In the genomic region with DNA sequence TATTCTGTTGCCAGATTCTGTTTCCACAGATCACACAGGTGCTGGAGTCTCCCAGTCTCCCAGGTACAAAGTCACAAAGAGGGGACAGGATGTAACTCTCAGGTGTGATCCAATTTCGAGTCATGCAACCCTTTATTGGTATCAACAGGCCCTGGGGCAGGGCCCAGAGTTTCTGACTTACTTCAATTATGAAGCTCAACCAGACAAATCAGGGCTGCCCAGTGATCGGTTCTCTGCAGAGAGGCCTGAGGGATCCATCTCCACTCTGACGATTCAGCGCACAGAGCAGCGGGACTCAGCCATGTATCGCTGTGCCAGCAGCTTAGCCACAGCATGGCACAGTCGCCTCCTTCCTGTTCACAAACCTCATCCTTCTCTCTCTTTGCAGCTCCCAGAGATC, we compare ENCODE assay signal across 19 cellular contexts.
DNase-seq lines count a peak whose midpoint lies in the region; ATAC-seq and TF ChIP-seq lines count a peak whose summit lies in the region.
"Had no signal": no experiment of that assay in that cellular context is flagged by ENCODE, and none has a peak within 500 bp of the region (broad histone marks: within the 10 kb centered on the region; RNA-seq: fewer than 3 reads in every experiment).

No MANE protein-coding gene starts in this region.

- no peak overlapping the region for H3K27ac Mint-ChIP-seq in activated T-cell treated with anti-CD3 and anti-CD28 coated beads, Interleukin-2, amount 50 U/mL, for 72 hours
- H3K27ac Mint-ChIP-seq in CD8-positive, alpha-beta T cell: no peak overlapping the region
- peak overlapping the region; percentile 22 to 27 for H3K27ac Mint-ChIP-seq in T-cell
- peak overlapping the region in 7 of 9 donors; percentile 17 to 77 (median 63) for H3K27ac Mint-ChIP-seq in naive thymus-derived CD4-positive, alpha-beta T cell
- H3K27ac Mint-ChIP-seq: B cell, IgD-negative memory B cell had no signal

- H3K27me3 ChIP-seq in CD8-positive, alpha-beta T cell (ENCODE audit: insufficient read depth, low read length): no peaks in the 10 kb centered on the region
- H3K27me3 ChIP-seq in naive thymus-derived CD4-positive, alpha-beta T cell (ENCODE audit: control insufficient read depth in 2 of 2, insufficient read depth in 2 of 2, low read length in 2 of 2): no peaks in the 10 kb centered on the region

- no peak overlapping the region for H3K27ac ChIP-seq in CD8-positive, alpha-beta T cell (ENCODE audit: low read depth, low read length)
- no peak overlapping the region for H3K27ac ChIP-seq in naive thymus-derived CD4-positive, alpha-beta T cell (ENCODE audit: low read depth, low read length)

- CTCF ChIA-PET in CD8-positive, alpha-beta T cell (lab: Charles Lee): interaction anchor here (2.7 kb wide), 1 partner anchor 14 kb away, joined by 13 read pairs; no protein-coding TSS in a partner anchor
- CTCF ChIA-PET in T-cell (lab: Charles Lee): interaction anchor here in 1 of 2 donors (0.7 kb wide), 1 partner anchor 304 kb away, joined by 3 read pairs; no protein-coding TSS in a partner anchor
- CTCF ChIA-PET in naive thymus-derived CD4-positive, alpha-beta T cell (lab: Charles Lee): interaction anchor here (0.9 to 5.7 kb wide), 4 partner anchors 11 to 53 kb away, joined by 3 to 19 read pairs (median 10); no protein-coding TSS in a partner anchor

- POLR2A ChIA-PET in CD8-positive, alpha-beta T cell (lab: Charles Lee): no interaction called here
- POLR2A ChIA-PET in T-cell (lab: Charles Lee): interaction anchor here in 1 of 2 donors (0.7 kb wide), 1 partner anchor 489 kb away, joined by 3 read pairs; no protein-coding TSS in a partner anchor
- POLR2A ChIA-PET in naive thymus-derived CD4-positive, alpha-beta T cell (lab: Charles Lee): interaction anchor here (0.6 to 5.4 kb wide), 4 partner anchors 9 to 782 kb away, joined by 3 to 51 read pairs (median 3); no protein-coding TSS in a partner anchor

- H3K27me3 Mint-ChIP-seq in activated T-cell treated with anti-CD3 and anti-CD28 coated beads, Interleukin-2, amount 50 U/mL, for 72 hours (ENCODE audit: low read depth): no peaks in the 10 kb centered on the region
- H3K27me3 Mint-ChIP-seq in CD8-positive, alpha-beta T cell (ENCODE audit: low read depth): no peaks in the 10 kb centered on the region
- peaks cover 0 to 3% of the 10 kb centered on the region in 2 donors for H3K27me3 Mint-ChIP-seq in T-cell
- H3K27me3 Mint-ChIP-seq in naive thymus-derived CD4-positive, alpha-beta T cell: peaks cover 0 to 8% (median 0%) of the 10 kb centered on the region in 5 donors

- TF ChIP-seq CTCF in CD8-positive, alpha-beta T cell (IDR thresholded peaks at IDR 0.05): no peak

- intact Hi-C loops in CD8-positive, alpha-beta T cell (cut with DNase I, micrococcal nuclease): no loop called here
- intact Hi-C loops in naive thymus-derived CD4-positive, alpha-beta T cell (cut with micrococcal nuclease): no loop called here

- H3K9me3 ChIP-seq in CD8-positive, alpha-beta T cell (ENCODE audit: low read length): no peaks in the 10 kb centered on the region
- H3K9me3 ChIP-seq in naive thymus-derived CD4-positive, alpha-beta T cell (ENCODE audit: control insufficient read depth in 2 of 3, low read length in 3 of 3): no peaks in the 10 kb centered on the region

- no peaks in the 10 kb centered on the region for H3K9me3 Mint-ChIP-seq in activated T-cell treated with anti-CD3 and anti-CD28 coated beads, Interleukin-2, amount 50 U/mL, for 72 hours
- no peaks in the 10 kb centered on the region for H3K9me3 Mint-ChIP-seq in CD8-positive, alpha-beta T cell
- no peaks in the 10 kb centered on the region for H3K9me3 Mint-ChIP-seq in T-cell
- H3K9me3 Mint-ChIP-seq in naive thymus-derived CD4-positive, alpha-beta T cell: no peaks in the 10 kb centered on the region
- H3K9me3 Mint-ChIP-seq: IgD-negative memory B cell had no signal

- ATAC-seq in activated T-cell treated with anti-CD3 and anti-CD28 coated beads, Interleukin-2, amount 50 U/mL, for 72 hours (replicated peaks in 1 of 2): peak; percentile 40
- ATAC-seq in CD8-positive, alpha-beta T cell: no peak
- no peak for ATAC-seq in T-cell (replicated peaks in 1 of 4)
- no peak for ATAC-seq in naive thymus-derived CD4-positive, alpha-beta T cell

- H3K36me3 Mint-ChIP-seq in activated T-cell treated with anti-CD3 and anti-CD28 coated beads, Interleukin-2, amount 50 U/mL, for 72 hours (ENCODE audit: insufficient read depth in 2 of 2): no peaks in the 10 kb centered on the region
- no peaks in the 10 kb centered on the region for H3K36me3 Mint-ChIP-seq in CD8-positive, alpha-beta T cell
- H3K36me3 Mint-ChIP-seq in T-cell: peaks cover 3% of the 10 kb centered on the region
- no peaks in the 10 kb centered on the region for H3K36me3 Mint-ChIP-seq in naive thymus-derived CD4-positive, alpha-beta T cell
- H3K36me3 Mint-ChIP-seq: IgD-negative memory B cell had no signal

- no peaks in the 10 kb centered on the region for H3K36me3 ChIP-seq in CD8-positive, alpha-beta T cell (ENCODE audit: insufficient read depth, low read length)
- H3K36me3 ChIP-seq in naive thymus-derived CD4-positive, alpha-beta T cell (ENCODE audit: control insufficient read depth in 2 of 3, insufficient read depth in 3 of 3, low read length in 3 of 3): no peaks in the 10 kb centered on the region

- peaks cover 39% of the 10 kb centered on the region for H3K4me1 ChIP-seq in CD8-positive, alpha-beta T cell (ENCODE audit: insufficient read depth, low read length)
- H3K4me1 ChIP-seq in naive thymus-derived CD4-positive, alpha-beta T cell (ENCODE audit: control insufficient read depth in 2 of 2, insufficient read depth in 2 of 2, low read length in 2 of 2): peaks cover 0 to 45% of the 10 kb centered on the region in 2 donors

- DNase-seq in activated T-cell treated with anti-CD3 and anti-CD28 coated beads, Interleukin-2, amount 50 U/mL, for 72 hours: no peak
- no peak for DNase-seq in activated T-cell treated with anti-CD3 and anti-CD28 coated beads, Interleukin-2, amount 50 U/mL, for 1 hour
- no peak for DNase-seq in CD8-positive, alpha-beta T cell
- DNase-seq in T-cell: no peak
- peak in 1 of 9 donors; percentile 20 for DNase-seq in naive thymus-derived CD4-positive, alpha-beta T cell
- no peak for DNase-seq in activated CD4-positive, CD25-positive, alpha-beta regulatory T cell (lab: John Stamatoyannopoulos, UW)
- no peak for DNase-seq in hepatic stellate cell (ENCODE audit: low spot score)
- no peak for DNase-seq in NCI-H526 treated with DMSO at 0.1 percent for 48 hours (lab: John Stamatoyannopoulos, UW)
- DNase-seq: COR-L47, DMS79, NCI-H1105, NCI-H146, NCI-H2029 treated with DMSO at 0.1 percent for 48 hours, NCI-H226, NCI-H510A treated with DMSO at 0.1 percent for 48 hours, NCI-H82, Right ventricle myocardium superior had no signal

- no peak overlapping the region for H3K4me3 ChIP-seq in CD8-positive, alpha-beta T cell (ENCODE audit: low read depth, low read length)
- no peak overlapping the region for H3K4me3 ChIP-seq in naive thymus-derived CD4-positive, alpha-beta T cell (ENCODE audit: low read length)

- H3K4me3 Mint-ChIP-seq in activated T-cell treated with anti-CD3 and anti-CD28 coated beads, Interleukin-2, amount 50 U/mL, for 72 hours: no peak overlapping the region
- peak overlapping the region; percentile 11 for H3K4me3 Mint-ChIP-seq in CD8-positive, alpha-beta T cell
- peak overlapping the region in 1 of 3 donors; percentile 10 for H3K4me3 Mint-ChIP-seq in T-cell
- peak overlapping the region in 5 of 10 donors; percentile 40 to 66 (median 57) for H3K4me3 Mint-ChIP-seq in naive thymus-derived CD4-positive, alpha-beta T cell
- H3K4me3 Mint-ChIP-seq: B cell, IgD-negative memory B cell had no signal

- peaks cover 26% of the 10 kb centered on the region for H3K4me1 Mint-ChIP-seq in activated T-cell treated with anti-CD3 and anti-CD28 coated beads, Interleukin-2, amount 50 U/mL, for 72 hours (ENCODE audit: low read depth)
- H3K4me1 Mint-ChIP-seq in CD8-positive, alpha-beta T cell (ENCODE audit: low read depth): peaks cover 47% of the 10 kb centered on the region
- H3K4me1 Mint-ChIP-seq in T-cell: peaks cover 40 to 59% (median 58%) of the 10 kb centered on the region in 3 donors
- H3K4me1 Mint-ChIP-seq in naive thymus-derived CD4-positive, alpha-beta T cell: peaks cover 21 to 78% (median 66%) of the 10 kb centered on the region in 7 donors
- H3K4me1 Mint-ChIP-seq: B cell had no signal

Comparison
In these comparisons a context has a peak if more than half of its experiments do, and no peak if none do; other contexts are left out.
1. ATAC-seq: peak in activated T-cell treated with anti-CD3 and anti-CD28 coated beads, Interleukin-2, amount 50 U/mL, for 72 hours (2 of 2); none in CD8-positive, alpha-beta T cell (single experiment), T-cell (0 of 4) and naive thymus-derived CD4-positive, alpha-beta T cell (single experiment).
2. H3K27ac Mint-ChIP-seq: peak in T-cell (2 of 2) and naive thymus-derived CD4-positive, alpha-beta T cell (7 of 9); none in activated T-cell treated with anti-CD3 and anti-CD28 coated beads, Interleukin-2, amount 50 U/mL, for 72 hours (single experiment) and CD8-positive, alpha-beta T cell (single experiment).